8 cellular contexts compared by ENCODE assay signal in the genomic region with DNA sequence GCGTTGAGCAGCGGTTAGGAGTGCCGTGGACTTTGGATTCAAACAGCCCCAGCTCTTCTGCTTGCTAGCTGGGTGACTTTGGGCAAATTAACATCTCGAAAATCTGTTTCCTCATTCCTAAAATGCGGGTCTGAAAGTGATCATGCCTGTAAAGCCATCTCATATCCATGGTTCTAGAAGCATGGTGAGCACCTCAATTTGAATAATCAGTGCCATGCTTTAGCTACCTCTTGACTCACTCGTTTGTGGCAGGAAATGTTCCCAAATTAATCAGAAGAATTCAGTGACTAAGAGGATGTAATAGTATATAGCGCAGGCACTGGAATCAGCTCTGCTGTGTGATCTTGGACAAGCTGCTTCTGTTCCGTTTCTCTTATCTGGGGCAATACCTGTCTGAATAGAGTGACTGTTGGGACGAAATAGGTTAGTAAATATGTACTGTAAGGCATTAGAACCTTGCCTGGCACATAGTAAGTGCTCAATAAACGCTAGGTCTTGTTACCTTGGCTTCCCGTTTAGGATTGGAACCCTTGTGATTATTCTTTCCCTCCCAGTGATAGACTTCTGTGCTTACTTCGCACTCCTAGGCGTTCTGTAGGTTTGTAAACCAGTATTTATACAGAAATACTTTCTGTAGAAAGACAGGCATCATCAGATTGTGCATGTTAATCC. TPM values are rescaled to one million over a fixed set of nuclear protein-coding genes. Genes with fewer than 3 reads are reported as not detected.
DNase-seq lines count a peak whose midpoint lies in the region; ATAC-seq lines count a peak whose summit lies in the region.

No MANE protein-coding gene starts in this region.

- H3K27me3 ChIP-seq in GM23248 (replicated peaks; ENCODE audit: insufficient read depth) (no peaks in the 10 kb centered on the region), muscle layer of duodenum (ENCODE audit: low read depth, low read length) (no peaks in the 10 kb centered on the region)

- peaks cover 33% of the 10 kb centered on the region for H3K79me2 ChIP-seq in GM23248 (ENCODE audit: insufficient read depth)

- peak overlapping the region; percentile 91 to 94 for H3K27ac Mint-ChIP-seq in effector memory CD8-positive, alpha-beta T cell

- peak overlapping the region; percentile 92 for H3K4me2 ChIP-seq in GM23248 (ENCODE audit: unreplicated experiment)

- peaks cover 4% of the 10 kb centered on the region; the same call in 1 of the 2 replicates for H3F3A ChIP-seq in GM23248 (ENCODE audit: insufficient read depth)

- H3K9me3 ChIP-seq in GM23248 (ENCODE audit: low read depth) (no peaks in the 10 kb centered on the region), muscle layer of duodenum (ENCODE audit: control insufficient read depth in 1 of 2, low read length in 2 of 2) (no peaks in the 10 kb centered on the region)

- peak overlapping the region; percentile 82 for H3K9ac ChIP-seq in GM23248

- peak overlapping the region; percentile 96 to 97 for H3K4me3 Mint-ChIP-seq in effector memory CD8-positive, alpha-beta T cell

- no peaks in the 10 kb centered on the region for H4K20me1 ChIP-seq in GM23248 (ENCODE audit: insufficient read depth)

- peak overlapping the region; percentile 78 for H3K27ac ChIP-seq in GM23248
- H3K27ac ChIP-seq in muscle layer of duodenum (ENCODE audit: low read length), result peak overlapping the region; percentile 72

- 17 to 19% methylated on average over 13 of the region's 13 CpGs for WGBS in GM23248 (ENCODE audit: low coverage in 1 of 2, low lambda C conversion rate in 2 of 2, missing lambda C conversion rate in 2 of 2), 2 experiments

- in situ Hi-C loops in GM23248 (cut with MboI), result no loop called here

- H3K27me3 Mint-ChIP-seq in effector memory CD8-positive, alpha-beta T cell, result no peaks in the 10 kb centered on the region

- H3K4me3 ChIP-seq in GM23248, result peak overlapping the region; percentile 78
- peak overlapping the region; percentile 70 to 82 for H3K4me3 ChIP-seq in muscle layer of duodenum (ENCODE audit: low read depth in 1 of 2, low read length in 2 of 2)

- peak; percentile 92 for DNase-seq in GM23248
- DNase-seq in OCI-M1 (lab: John Stamatoyannopoulos, UW), result peak; percentile 41
- no peak for DNase-seq in effector memory CD8-positive, alpha-beta T cell
- no peak for DNase-seq in NCI-H2227 (lab: John Stamatoyannopoulos, UW; ENCODE audit: unreplicated experiment)
- DNase-seq in inferior parietal cortex (ENCODE audit: extremely low spot score), result no peak
- no peak for DNase-seq in HK-2 (ENCODE audit: unreplicated experiment)
- no peak for DNase-seq in superior temporal gyrus (ENCODE audit: extremely low spot score)

- H3K4me1 ChIP-seq in GM23248 (ENCODE audit: insufficient read depth), result peaks cover 14% of the 10 kb centered on the region
- no peaks in the 10 kb centered on the region for H3K4me1 ChIP-seq in muscle layer of duodenum (ENCODE audit: control insufficient read depth in 1 of 2, insufficient read depth in 2 of 2, low read length in 2 of 2)

- no peaks in the 10 kb centered on the region for H3K9me2 ChIP-seq in GM23248 (ENCODE audit: insufficient read depth)

- peaks cover 6% of the 10 kb centered on the region for H3K36me3 Mint-ChIP-seq in effector memory CD8-positive, alpha-beta T cell (ENCODE audit: insufficient read depth)

- no peaks in the 10 kb centered on the region for H3K36me3 ChIP-seq in GM23248 (ENCODE audit: low read depth)
- no peaks in the 10 kb centered on the region for H3K36me3 ChIP-seq in muscle layer of duodenum (ENCODE audit: control insufficient read depth in 1 of 2, insufficient read depth in 2 of 2, low read length in 2 of 2)

- no peaks in the 10 kb centered on the region for H3K9me3 Mint-ChIP-seq in effector memory CD8-positive, alpha-beta T cell

- ATAC-seq in effector memory CD8-positive, alpha-beta T cell (replicated peaks), result no peak

- H2AFZ ChIP-seq in GM23248, result peak overlapping the region; percentile 89

- peaks cover 18 to 27% of the 10 kb centered on the region in 2 donors for H3K4me1 Mint-ChIP-seq in effector memory CD8-positive, alpha-beta T cell (ENCODE audit: low read depth in 2 of 2)

RNA-seq across cellular contexts. Expression of gene SMAGP, which starts 0.8 kb away (rescaled TPM):
- total RNA-seq in GM23248 (2014; rRNA removed; shearing (Covaris generic)), result 18.2 and 18.8 TPM in 2 replicates
- polyA plus RNA-seq in GM23248 (2016; fragmentation: Nextera tagmentation; extraction: Ambion mirVana), result 35.0 and 41.0 TPM in 2 replicates

RNA-seq across cellular contexts. Expression of gene DAZAP2, which starts 32.4 kb away (rescaled TPM):
- 145 and 150 TPM in 2 replicates for total RNA-seq in GM23248 (2014; rRNA removed; shearing (Covaris generic))
- 216 and 228 TPM in 2 replicates for polyA plus RNA-seq in GM23248 (2016; fragmentation: Nextera tagmentation; extraction: Ambion mirVana)

RNA-seq across cellular contexts. Expression of gene BIN2, which starts 53.0 kb away (rescaled TPM):
- not detected in 2 replicates for total RNA-seq in GM23248 (2014; rRNA removed; shearing (Covaris generic))
- polyA plus RNA-seq in GM23248 (2016; fragmentation: Nextera tagmentation; extraction: Ambion mirVana), result not detected in 2 replicates

RNA-seq across cellular contexts. Expression of gene POU6F1, which starts 53.1 kb away (rescaled TPM):
- total RNA-seq in GM23248 (2014; rRNA removed; shearing (Covaris generic)), result 1.0 and 3.0 TPM in 2 replicates
- polyA plus RNA-seq in GM23248 (2016; fragmentation: Nextera tagmentation; extraction: Ambion mirVana), result 1.8 and 2.4 TPM in 2 replicates

Comparison
In these comparisons a context has a peak if more than half of its experiments do, and no peak if none do; other contexts are left out.
1. DNase-seq: peak in GM23248 (single experiment) and OCI-M1 (single experiment); none in effector memory CD8-positive, alpha-beta T cell (0 of 3), NCI-H2227 (single experiment), inferior parietal cortex (single experiment), HK-2 (single experiment) and superior temporal gyrus (single experiment).